8 cellular contexts compared by ENCODE assay signal in the genomic region with DNA sequence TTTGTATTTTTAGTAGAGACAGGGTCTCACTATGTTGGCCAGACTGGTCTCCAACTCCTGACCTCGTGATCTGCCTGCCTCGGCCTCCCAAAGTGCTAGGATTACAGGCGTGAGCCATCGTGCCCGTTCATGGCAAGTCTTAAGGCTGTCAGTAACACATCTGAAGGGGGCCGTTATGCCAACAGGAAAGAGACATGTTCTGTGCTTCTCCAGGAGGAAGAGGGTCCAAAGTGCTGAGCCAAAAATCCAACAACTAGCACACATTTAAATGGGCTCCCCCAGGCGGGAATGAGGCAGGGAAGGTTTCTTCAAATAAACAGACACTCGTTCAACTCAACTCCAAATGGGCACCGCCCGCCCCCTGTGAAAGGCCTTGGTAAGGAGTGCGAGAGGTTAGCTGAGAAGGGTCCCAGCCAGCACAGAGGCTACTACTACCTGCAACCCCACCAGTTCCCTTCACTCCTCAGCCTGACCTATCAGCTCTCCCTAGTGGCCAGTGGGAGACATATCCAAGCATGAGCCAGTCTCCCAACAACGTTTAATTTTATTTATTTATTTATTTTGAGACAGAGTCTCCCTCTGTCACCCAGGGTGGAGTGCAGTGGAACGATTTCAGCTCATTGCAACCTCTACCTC.
A peak's percentile ranks its signal among the peaks of the same experiment; 100 is the strongest.
DNase-seq lines count a peak whose midpoint lies in the region; ATAC-seq and TF ChIP-seq lines count a peak whose summit lies in the region.

No MANE protein-coding gene starts in this region.

- CTCF ChIA-PET in HEK293T (lab: Yijun Ruan, JAX) = no interaction called here

- no peak for ATAC-seq in HG03108 (IDR thresholded peaks at IDR 0.05; ENCODE audit: unreplicated experiment)
- ATAC-seq in GM21737 (IDR thresholded peaks at IDR 0.05; ENCODE audit: unreplicated experiment) = no peak

- H3K27ac Mint-ChIP-seq in T-helper 2 cell treated with Interferon-gamma antibody and Interleukin-4, amounts not matched to agents 5 μg/mL and 100 μg/mL, for 36 hours = peak overlapping the region; percentile 68
- H3K27ac Mint-ChIP-seq in progenitor cell of endocrine pancreas = no peak overlapping the region

- H3K4me1 Mint-ChIP-seq in T-helper 2 cell treated with Interferon-gamma antibody and Interleukin-4, amounts not matched to agents 5 μg/mL and 100 μg/mL, for 36 hours (ENCODE audit: low read depth) = peaks cover 65% of the 10 kb centered on the region
- H3K4me1 Mint-ChIP-seq in progenitor cell of endocrine pancreas (ENCODE audit: low read depth) = peaks cover 19% of the 10 kb centered on the region

- H3K4me3 Mint-ChIP-seq in T-helper 2 cell treated with Interferon-gamma antibody and Interleukin-4, amounts not matched to agents 5 μg/mL and 100 μg/mL, for 36 hours = peak overlapping the region; percentile 27
- no peak overlapping the region for H3K4me3 Mint-ChIP-seq in progenitor cell of endocrine pancreas (ENCODE audit: low read depth)

- no peaks in the 10 kb centered on the region for H3K9me3 Mint-ChIP-seq in T-helper 2 cell treated with Interferon-gamma antibody and Interleukin-4, amounts not matched to agents 5 μg/mL and 100 μg/mL, for 36 hours
- no peaks in the 10 kb centered on the region for H3K9me3 Mint-ChIP-seq in progenitor cell of endocrine pancreas (ENCODE audit: low read depth)

- peak; percentile 63 for TF ChIP-seq CTCF in progenitor cell of endocrine pancreas (IDR thresholded peaks at IDR 0.05; ENCODE audit: unreplicated experiment)

- no peaks in the 10 kb centered on the region for H3K36me3 Mint-ChIP-seq in T-helper 2 cell treated with Interferon-gamma antibody and Interleukin-4, amounts not matched to agents 5 μg/mL and 100 μg/mL, for 36 hours (ENCODE audit: low read depth)
- no peaks in the 10 kb centered on the region for H3K36me3 Mint-ChIP-seq in progenitor cell of endocrine pancreas (ENCODE audit: insufficient read depth)

- POLR2A ChIA-PET in HEK293T (lab: Yijun Ruan, JAX) = no interaction called here

- no peaks in the 10 kb centered on the region for H3K27me3 Mint-ChIP-seq in T-helper 2 cell treated with Interferon-gamma antibody and Interleukin-4, amounts not matched to agents 5 μg/mL and 100 μg/mL, for 36 hours (ENCODE audit: low read depth)
- no peaks in the 10 kb centered on the region for H3K27me3 Mint-ChIP-seq in progenitor cell of endocrine pancreas

- DNase-seq in D341Med (ENCODE audit: low spot score) = peak; percentile 73
- peak; percentile 38 for DNase-seq in HEK293T (ENCODE audit: extremely low spot score)
- no peak for DNase-seq in T-helper 2 cell treated with Interferon-gamma antibody and Interleukin-4, amounts not matched to agents 5 μg/mL and 100 μg/mL, for 36 hours (ENCODE audit: low spot score)
- peak; percentile 67 for DNase-seq in globus pallidus (ENCODE audit: low spot score)
- DNase-seq in progenitor cell of endocrine pancreas (ENCODE audit: low spot score, unreplicated experiment) = no peak
- no peak for DNase-seq in T-helper 9 cell

TF ChIP-seq in HEK293T, 16 proteins besides CTCF, POLR2A, EP300 and RAD21:
- TF ChIP-seq L3MBTL2 (conservative IDR thresholded peaks at IDR 0.05) = no peak

Comparison
In these comparisons a context has a peak if more than half of its experiments do, and no peak if none do; other contexts are left out.
1. DNase-seq: peak in D341Med (single experiment), HEK293T (single experiment) and globus pallidus (single experiment); none in T-helper 2 cell treated with Interferon-gamma antibody and Interleukin-4, amounts not matched to agents 5 μg/mL and 100 μg/mL, for 36 hours (single experiment), progenitor cell of endocrine pancreas (single experiment) and T-helper 9 cell (single experiment).